23 cellular contexts compared by ENCODE assay signal in the genomic region with DNA sequence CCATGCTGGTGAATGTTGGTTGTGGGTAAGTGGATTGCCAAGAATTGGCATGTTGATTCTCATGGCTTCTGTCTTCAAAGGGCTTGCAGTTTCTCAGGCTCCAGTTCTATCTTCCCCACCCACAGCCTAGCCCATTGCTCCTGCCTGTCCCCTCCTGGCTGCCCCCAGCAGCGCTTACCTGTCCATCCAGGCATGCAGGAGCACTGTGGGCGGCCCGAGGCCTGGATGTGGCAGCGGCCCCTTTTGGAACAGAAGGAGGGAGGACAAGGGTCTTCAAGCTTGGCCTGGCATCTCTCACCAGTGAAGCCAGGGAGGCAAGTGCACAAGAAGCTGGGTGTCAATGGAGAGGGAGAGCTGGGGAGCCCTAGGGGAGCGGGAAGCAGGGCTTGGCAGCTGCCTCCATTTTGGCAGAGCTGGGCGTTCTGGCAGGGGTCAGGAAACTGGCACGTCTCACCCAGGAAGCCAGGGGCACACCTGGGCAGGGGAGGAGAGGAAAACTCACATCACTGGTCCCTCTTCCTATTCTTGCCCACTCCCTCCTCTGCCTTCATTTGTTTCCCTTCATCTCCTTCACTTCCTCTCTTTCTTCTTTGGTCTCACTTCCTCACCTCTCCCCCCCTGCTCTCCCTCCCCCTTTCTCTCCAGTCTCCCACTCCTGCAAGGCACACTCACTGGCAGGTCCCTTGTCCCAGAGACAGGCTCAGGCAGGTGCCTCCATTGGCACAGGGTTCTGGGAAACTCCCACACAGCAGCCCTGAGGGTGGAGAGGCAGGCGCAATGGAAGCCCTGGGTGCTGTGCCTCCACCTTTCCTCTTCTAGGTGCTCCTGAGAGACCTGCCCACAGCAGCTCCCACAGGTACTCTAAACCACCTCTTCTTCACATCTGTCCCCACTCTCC. TPM values are rescaled to one million over a fixed set of nuclear protein-coding genes. Genes with fewer than 3 reads are reported as not detected.
DNase-seq lines count a peak whose midpoint lies in the region; ATAC-seq and TF ChIP-seq lines count a peak whose summit lies in the region.
"Had no signal": no experiment of that assay in that cellular context is flagged by ENCODE, and none has a peak within 500 bp of the region (broad histone marks: within the 10 kb centered on the region; RNA-seq: fewer than 3 reads in every experiment).

No MANE protein-coding gene starts in this region.

- DNase-seq in activated CD4-positive, alpha-beta T cell treated with anti-CD3 and anti-CD28 coated beads, Interleukin-2, amount 10 ng/mL, durations not matched to agents 7 days and 5 days: no peak
- no peak for DNase-seq in activated CD4-positive, alpha-beta T cell treated with anti-CD3 and anti-CD28 coated beads, Interleukin-2, amount 50 U/mL, for 1 hour
- DNase-seq in T-helper 17 cell (no peak), esophagus squamous epithelium (lab: John Stamatoyannopoulos, UW) (no peak), superior temporal gyrus (ENCODE audit: extremely low spot score) (no peak), DMS153 (lab: John Stamatoyannopoulos, UW) (no peak)
- DNase-seq: 8988T; activated CD8-positive, alpha-beta memory T cell treated with anti-CD3 and anti-CD28 coated beads for 24 hours; dorsolateral prefrontal cortex; hippocampal formation; left colon; NCI-H2107; NCI-H748 treated with DMSO at 0.1 percent for 48 hours; retina; stimulated activated CD4-positive, alpha-beta T cell treated with anti-CD3 and anti-CD28 coated beads, Interleukin-2, amount 100 ng/mL, for 24 hours; thyroid gland; WERI-Rb-1 had no signal

- H3K4me3 ChIP-seq in esophagus squamous epithelium: peak overlapping the region; percentile 1 to 55 (median 24)
- H3K4me3 ChIP-seq in skeletal muscle tissue (ENCODE audit: low read length in 3 of 3): peak overlapping the region in 2 of 3 donors; percentile 38 to 41
- H3K4me3 ChIP-seq: ascending aorta, thyroid gland had no signal

- TF ChIP-seq CTCF in esophagus squamous epithelium (IDR thresholded peaks at IDR 0.05): no peak

- no peak for TF ChIP-seq POLR2A in esophagus squamous epithelium (IDR thresholded peaks at IDR 0.05)

- H3K36me3 ChIP-seq in esophagus squamous epithelium (no peaks in the 10 kb centered on the region), skeletal muscle tissue (ENCODE audit: control insufficient read depth in 3 of 3, insufficient read depth in 3 of 3, low read length in 3 of 3) (no peaks in the 10 kb centered on the region)
- H3K36me3 ChIP-seq: ascending aorta, thyroid gland, WERI-Rb-1 had no signal

- ATAC-seq in T-helper 17 cell (no peak), HG03135 (IDR thresholded peaks at IDR 0.05; ENCODE audit: unreplicated experiment) (no peak)
- ATAC-seq: activated T-helper 17 cell treated with anti-CD3 and anti-CD28 coated beads, Interleukin-2, amount 50 U/mL, for 72 hours; left colon had no signal

- H3K4me1 ChIP-seq in esophagus squamous epithelium (peaks cover 5 to 25% (median 6%) of the 10 kb centered on the region in 3 donors), skeletal muscle tissue (ENCODE audit: control insufficient read depth in 3 of 3, insufficient read depth in 3 of 3, low read length in 3 of 3) (peaks cover 0 to 7% (median 0%) of the 10 kb centered on the region in 3 donors)
- H3K4me1 ChIP-seq: ascending aorta, thyroid gland had no signal

- peaks cover under 1% of the 10 kb centered on the region for H3K27me3 Mint-ChIP-seq in activated CD4-positive, alpha-beta T cell treated with anti-CD3 and anti-CD28 coated beads, Interleukin-2, amount 10 ng/mL, durations not matched to agents 7 days and 5 days
- peaks cover 9% of the 10 kb centered on the region for H3K27me3 Mint-ChIP-seq in T-helper 17 cell
- H3K27me3 Mint-ChIP-seq: activated T-helper 17 cell treated with anti-CD3 and anti-CD28 coated beads, Interleukin-2, amount 50 U/mL, for 72 hours had no signal

- WGBS in esophagus squamous epithelium, 2 donors: 33 to 36% methylated on average over 4 to 5 of the region's 8 CpGs

- CTCF ChIA-PET in activated CD4-positive, alpha-beta T cell treated with anti-CD3 and anti-CD28 coated beads, Interleukin-2, amount 10 ng/mL, durations not matched to agents 7 days and 5 days (lab: Charles Lee): interaction anchor here (0.9 kb wide), 1 partner anchor 480 kb away, joined by 3 read pairs; no protein-coding TSS in a partner anchor

- H3K27ac ChIP-seq in esophagus squamous epithelium: peak overlapping the region; percentile 24 to 73 (median 66)
- peak overlapping the region; percentile 30 for H3K27ac ChIP-seq in skeletal muscle tissue (ENCODE audit: low read depth, low read length)
- H3K27ac ChIP-seq: ascending aorta, WERI-Rb-1 had no signal

- H3K9me3 ChIP-seq in T-helper 17 cell (ENCODE audit: control insufficient read depth, low read length, poor library complexity, severe bottlenecking): no peaks in the 10 kb centered on the region
- no peaks in the 10 kb centered on the region for H3K9me3 ChIP-seq in esophagus squamous epithelium
- no peaks in the 10 kb centered on the region for H3K9me3 ChIP-seq in skeletal muscle tissue (ENCODE audit: control insufficient read depth in 3 of 3, low read length in 3 of 3)
- H3K9me3 ChIP-seq: ascending aorta, thyroid gland had no signal

- peaks cover 9% of the 10 kb centered on the region for H3K4me1 Mint-ChIP-seq in activated CD4-positive, alpha-beta T cell treated with anti-CD3 and anti-CD28 coated beads, Interleukin-2, amount 10 ng/mL, durations not matched to agents 7 days and 5 days
- H3K4me1 Mint-ChIP-seq in T-helper 17 cell: peaks cover 5% of the 10 kb centered on the region
- H3K4me1 Mint-ChIP-seq: activated T-helper 17 cell treated with anti-CD3 and anti-CD28 coated beads, Interleukin-2, amount 50 U/mL, for 72 hours; nephron had no signal

- H3K9me3 Mint-ChIP-seq in activated CD4-positive, alpha-beta T cell treated with anti-CD3 and anti-CD28 coated beads, Interleukin-2, amount 10 ng/mL, durations not matched to agents 7 days and 5 days: no peaks in the 10 kb centered on the region
- H3K9me3 Mint-ChIP-seq: activated T-helper 17 cell treated with anti-CD3 and anti-CD28 coated beads, Interleukin-2, amount 50 U/mL, for 72 hours; CD14-positive monocyte; nephron had no signal

- no peaks in the 10 kb centered on the region for H3K36me3 Mint-ChIP-seq in activated CD4-positive, alpha-beta T cell treated with anti-CD3 and anti-CD28 coated beads, Interleukin-2, amount 10 ng/mL, durations not matched to agents 7 days and 5 days (ENCODE audit: low read depth)
- peaks cover 1% of the 10 kb centered on the region for H3K36me3 Mint-ChIP-seq in T-helper 17 cell (ENCODE audit: low read depth)
- H3K36me3 Mint-ChIP-seq: CD14-positive monocyte had no signal

- no peak overlapping the region for H3K4me3 Mint-ChIP-seq in activated CD4-positive, alpha-beta T cell treated with anti-CD3 and anti-CD28 coated beads, Interleukin-2, amount 10 ng/mL, durations not matched to agents 7 days and 5 days
- no peak overlapping the region for H3K4me3 Mint-ChIP-seq in T-helper 17 cell
- H3K4me3 Mint-ChIP-seq: activated T-helper 17 cell treated with anti-CD3 and anti-CD28 coated beads, Interleukin-2, amount 50 U/mL, for 72 hours; CD14-positive monocyte; nephron had no signal

- intact Hi-C loops in esophagus squamous epithelium (cut with DNase I): no loop called here

- peak overlapping the region; percentile 63 for H3K27ac Mint-ChIP-seq in activated CD4-positive, alpha-beta T cell treated with anti-CD3 and anti-CD28 coated beads, Interleukin-2, amount 10 ng/mL, durations not matched to agents 7 days and 5 days
- peak overlapping the region; percentile 60 for H3K27ac Mint-ChIP-seq in T-helper 17 cell
- H3K27ac Mint-ChIP-seq: activated T-helper 17 cell treated with anti-CD3 and anti-CD28 coated beads, Interleukin-2, amount 50 U/mL, for 72 hours; nephron had no signal

- H3K9ac ChIP-seq in skeletal muscle tissue (ENCODE audit: low read depth in 1 of 3, low read length in 3 of 3): no peak overlapping the region

- no peaks in the 10 kb centered on the region for H3K27me3 ChIP-seq in esophagus squamous epithelium
- peaks cover 0 to 13% (median 4%) of the 10 kb centered on the region in 3 donors for H3K27me3 ChIP-seq in skeletal muscle tissue (ENCODE audit: control insufficient read depth in 3 of 3, insufficient read depth in 3 of 3, low read length in 3 of 3)
- H3K27me3 ChIP-seq: ascending aorta, thyroid gland had no signal

- POLR2A ChIA-PET in activated CD4-positive, alpha-beta T cell treated with anti-CD3 and anti-CD28 coated beads, Interleukin-2, amount 10 ng/mL, durations not matched to agents 7 days and 5 days (lab: Charles Lee): no interaction called here

RNA-seq across cellular contexts. Expression of a gene that starts 1.3 kb away (rescaled TPM):
- total RNA-seq in activated CD4-positive, alpha-beta T cell treated with anti-CD3 and anti-CD28 coated beads, Interleukin-2, amount 10 ng/mL, durations not matched to agents 7 days and 5 days: under 1 TPM; 0.20 to 0.27 TPM
- total RNA-seq in T-helper 17 cell: 1 to 10 TPM in 1 of 2 donors, under 1 TPM in 1; 0.60 to 1.0 TPM
- 10 to 100 TPM in 1 of 4 donors, 1 to 10 TPM in 3; 4.7 to 13.2 (median 5.9) TPM for total RNA-seq in esophagus squamous epithelium
- total RNA-seq in skeletal muscle tissue: 9.9 TPM

RNA-seq across cellular contexts. Expression of a gene that starts 30.1 kb away (rescaled TPM):
- 100 to 1,000 TPM; 274 to 282 TPM for total RNA-seq in activated CD4-positive, alpha-beta T cell treated with anti-CD3 and anti-CD28 coated beads, Interleukin-2, amount 10 ng/mL, durations not matched to agents 7 days and 5 days
- 100 to 1,000 TPM; 268 to 291 TPM for total RNA-seq in T-helper 17 cell
- total RNA-seq in esophagus squamous epithelium: 10 to 100 TPM in 2 of 4 donors, 1 to 10 TPM in 2; 1.6 to 14.1 (median 6.5) TPM
- total RNA-seq in skeletal muscle tissue: 1.6 TPM

RNA-seq across cellular contexts. Expression of a gene that starts 32.6 kb away (rescaled TPM):
- total RNA-seq in activated CD4-positive, alpha-beta T cell treated with anti-CD3 and anti-CD28 coated beads, Interleukin-2, amount 10 ng/mL, durations not matched to agents 7 days and 5 days: 10 to 100 TPM; 98.2 to 98.4 TPM
- total RNA-seq in T-helper 17 cell: 100 to 1,000 TPM; 103 to 110 TPM
- 10 to 100 TPM; 27.1 to 40.2 (median 28.9) TPM for total RNA-seq in esophagus squamous epithelium
- total RNA-seq in skeletal muscle tissue: 50.1 TPM

RNA-seq across cellular contexts. Expression of a gene that starts 38.5 kb away (rescaled TPM):
- total RNA-seq in activated CD4-positive, alpha-beta T cell treated with anti-CD3 and anti-CD28 coated beads, Interleukin-2, amount 10 ng/mL, durations not matched to agents 7 days and 5 days: 10 to 100 TPM; 45.4 to 47.1 TPM
- total RNA-seq in T-helper 17 cell (10 to 100 TPM; 22.2 to 27.4 TPM), esophagus squamous epithelium (1 to 10 TPM in 3 of 4 donors, under 1 TPM in 1; 0.59 to 1.7 (median 1.4) TPM), skeletal muscle tissue (0.52 TPM)

RNA-seq across cellular contexts. Expression of a gene that starts 44.4 kb away (rescaled TPM):
- total RNA-seq in activated CD4-positive, alpha-beta T cell treated with anti-CD3 and anti-CD28 coated beads, Interleukin-2, amount 10 ng/mL, durations not matched to agents 7 days and 5 days: 10 to 100 TPM; 39.8 to 49.7 TPM
- total RNA-seq in T-helper 17 cell (10 to 100 TPM; 20.9 to 30.0 TPM), esophagus squamous epithelium (10 to 100 TPM; 20.8 to 59.0 (median 40.8) TPM), skeletal muscle tissue (57.9 TPM)

Comparison
In these comparisons a context has a peak if more than half of its experiments do, and no peak if none do; other contexts are left out.
1. RNA of a gene that starts 30.1 kb away (total RNA-seq): 268 to 291 TPM in T-helper 17 cell and 274 to 282 TPM in activated CD4-positive, alpha-beta T cell treated with anti-CD3 and anti-CD28 coated beads, Interleukin-2, amount 10 ng/mL, durations not matched to agents 7 days and 5 days; 1.6 to 14.1 TPM in esophagus squamous epithelium and 1.6 TPM in skeletal muscle tissue (single experiment); every median in the first group is over 10 times any median in the second.